ENCODE assay signal across 1 cellular context in the genomic region with DNA sequence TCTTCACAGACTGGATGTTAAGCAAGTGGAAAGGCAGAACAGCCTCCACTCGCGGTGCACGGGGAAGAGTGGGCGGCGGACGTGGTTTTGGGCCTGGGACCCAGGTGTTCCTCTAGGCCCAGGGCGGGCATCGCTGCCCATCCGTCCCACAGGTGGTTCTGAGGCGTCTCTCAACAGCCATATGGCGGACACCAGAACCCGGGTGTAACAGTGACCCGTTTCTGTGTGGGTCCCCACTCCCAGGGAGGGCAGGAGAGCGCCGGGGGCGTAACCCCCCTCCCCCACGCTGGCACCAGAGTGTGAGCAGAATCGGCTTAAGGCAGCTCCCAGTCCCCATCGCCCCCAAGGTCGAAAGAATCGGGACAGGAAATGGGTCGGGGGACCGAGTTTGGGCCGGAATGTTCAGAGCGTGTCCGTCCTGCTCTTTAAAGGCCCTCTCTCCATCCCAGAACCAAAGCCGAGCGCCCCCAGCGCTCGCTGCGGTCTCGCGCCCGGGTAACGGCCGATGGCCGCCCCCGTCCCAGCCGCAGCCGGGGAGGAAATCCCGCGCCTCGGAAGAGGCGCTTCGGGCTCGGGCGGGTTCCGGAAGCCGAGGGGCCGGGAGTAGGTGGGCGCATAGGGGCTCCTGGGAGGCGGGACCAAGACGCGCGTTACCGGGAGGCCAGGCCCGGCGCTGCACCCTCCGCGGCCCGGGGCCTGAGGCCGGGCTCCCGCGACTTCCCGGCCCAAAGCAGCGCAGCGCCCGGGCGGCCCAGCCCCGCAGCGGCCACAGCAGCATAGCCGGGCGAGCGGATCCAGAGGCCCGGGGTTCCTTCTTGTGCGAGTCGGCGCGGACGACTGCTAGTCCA.
TF ChIP-seq lines count a peak whose summit lies in the region.

A gene (minus strand): TSS at position 839 of the 848 bp plus-strand sequence. CDS start 61 bp downstream, at position 778.

TF ChIP-seq in HepG2, 621 proteins besides CTCF, POLR2A, EP300 and RAD21 (continued from another document):
- TF ChIP-seq, protein P1, sequence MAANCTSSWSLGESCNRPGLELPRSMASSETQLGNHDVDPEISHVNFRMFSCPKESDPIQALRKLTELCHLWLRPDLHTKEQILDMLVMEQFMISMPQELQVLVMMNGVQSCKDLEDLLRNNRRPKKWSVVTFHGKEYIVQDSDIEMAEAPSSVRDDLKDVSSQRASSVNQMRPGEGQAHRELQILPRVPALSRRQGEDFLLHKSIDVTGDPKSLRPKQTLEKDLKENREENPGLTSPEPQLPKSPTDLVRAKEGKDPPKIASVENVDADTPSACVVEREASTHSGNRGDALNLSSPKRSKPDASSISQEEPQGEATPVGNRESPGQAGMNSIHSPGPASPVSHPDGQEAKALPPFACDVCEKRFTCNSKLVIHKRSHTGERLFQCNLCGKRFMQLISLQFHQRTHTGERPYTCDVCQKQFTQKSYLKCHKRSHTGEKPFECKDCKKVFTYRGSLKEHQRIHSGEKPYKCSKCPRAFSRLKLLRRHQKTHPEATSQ (CRISPR knock-in tag; IDR thresholded peaks at IDR 0.05; ENCODE audit: borderline replicate concordance), result no peak
- TF ChIP-seq, protein P2, sequence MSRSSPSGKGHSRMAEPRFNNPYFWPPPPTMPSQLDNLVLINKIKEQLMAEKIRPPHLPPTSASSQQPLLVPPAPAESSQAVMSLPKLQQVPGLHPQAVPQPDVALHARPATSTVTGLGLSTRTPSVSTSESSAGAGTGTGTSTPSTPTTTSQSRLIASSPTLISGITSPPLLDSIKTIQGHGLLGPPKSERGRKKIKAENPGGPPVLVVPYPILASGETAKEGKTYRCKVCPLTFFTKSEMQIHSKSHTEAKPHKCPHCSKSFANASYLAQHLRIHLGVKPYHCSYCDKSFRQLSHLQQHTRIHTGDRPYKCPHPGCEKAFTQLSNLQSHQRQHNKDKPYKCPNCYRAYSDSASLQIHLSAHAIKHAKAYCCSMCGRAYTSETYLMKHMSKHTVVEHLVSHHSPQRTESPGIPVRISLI (CRISPR knock-in tag; IDR thresholded peaks at IDR 0.05; ENCODE audit: borderline replicate concordance), result no peak
- no peak for TF ChIP-seq PTBP1 (IDR thresholded peaks at IDR 0.05; ENCODE audit: low read depth, low read length, poor library complexity, severe bottlenecking)
- TF ChIP-seq ZNF33A (CRISPR knock-in tag; IDR thresholded peaks at IDR 0.05; ENCODE audit: borderline replicate concordance), result no peak
- peak; percentile 72; the same call in 1 of the 2 replicates for TF ChIP-seq HOXA3 (CRISPR knock-in tag; IDR thresholded peaks at IDR 0.05)
- TF ChIP-seq, protein P3, sequence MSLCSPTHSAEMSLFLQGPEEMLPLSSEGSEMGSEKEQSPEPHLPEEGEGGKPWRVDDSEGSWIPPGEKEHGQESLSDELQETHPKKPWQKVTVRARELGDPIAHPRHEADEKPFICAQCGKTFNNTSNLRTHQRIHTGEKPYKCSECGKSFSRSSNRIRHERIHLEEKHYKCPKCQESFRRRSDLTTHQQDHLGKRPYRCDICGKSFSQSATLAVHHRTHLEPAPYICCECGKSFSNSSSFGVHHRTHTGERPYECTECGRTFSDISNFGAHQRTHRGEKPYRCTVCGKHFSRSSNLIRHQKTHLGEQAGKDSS (CRISPR knock-in tag; IDR thresholded peaks at IDR 0.05; ENCODE audit: borderline replicate concordance, low read depth), result peak; percentile 15; the same call in 1 of the 2 replicates
- peak; percentile 91 for TF ChIP-seq ZSCAN21 (CRISPR knock-in tag; IDR thresholded peaks at IDR 0.05; ENCODE audit: borderline replicate concordance)
- no peak; the same call in 1 of the 2 replicates for TF ChIP-seq HIVEP1 (CRISPR knock-in tag; IDR thresholded peaks at IDR 0.05)
- TF ChIP-seq, protein P4, sequence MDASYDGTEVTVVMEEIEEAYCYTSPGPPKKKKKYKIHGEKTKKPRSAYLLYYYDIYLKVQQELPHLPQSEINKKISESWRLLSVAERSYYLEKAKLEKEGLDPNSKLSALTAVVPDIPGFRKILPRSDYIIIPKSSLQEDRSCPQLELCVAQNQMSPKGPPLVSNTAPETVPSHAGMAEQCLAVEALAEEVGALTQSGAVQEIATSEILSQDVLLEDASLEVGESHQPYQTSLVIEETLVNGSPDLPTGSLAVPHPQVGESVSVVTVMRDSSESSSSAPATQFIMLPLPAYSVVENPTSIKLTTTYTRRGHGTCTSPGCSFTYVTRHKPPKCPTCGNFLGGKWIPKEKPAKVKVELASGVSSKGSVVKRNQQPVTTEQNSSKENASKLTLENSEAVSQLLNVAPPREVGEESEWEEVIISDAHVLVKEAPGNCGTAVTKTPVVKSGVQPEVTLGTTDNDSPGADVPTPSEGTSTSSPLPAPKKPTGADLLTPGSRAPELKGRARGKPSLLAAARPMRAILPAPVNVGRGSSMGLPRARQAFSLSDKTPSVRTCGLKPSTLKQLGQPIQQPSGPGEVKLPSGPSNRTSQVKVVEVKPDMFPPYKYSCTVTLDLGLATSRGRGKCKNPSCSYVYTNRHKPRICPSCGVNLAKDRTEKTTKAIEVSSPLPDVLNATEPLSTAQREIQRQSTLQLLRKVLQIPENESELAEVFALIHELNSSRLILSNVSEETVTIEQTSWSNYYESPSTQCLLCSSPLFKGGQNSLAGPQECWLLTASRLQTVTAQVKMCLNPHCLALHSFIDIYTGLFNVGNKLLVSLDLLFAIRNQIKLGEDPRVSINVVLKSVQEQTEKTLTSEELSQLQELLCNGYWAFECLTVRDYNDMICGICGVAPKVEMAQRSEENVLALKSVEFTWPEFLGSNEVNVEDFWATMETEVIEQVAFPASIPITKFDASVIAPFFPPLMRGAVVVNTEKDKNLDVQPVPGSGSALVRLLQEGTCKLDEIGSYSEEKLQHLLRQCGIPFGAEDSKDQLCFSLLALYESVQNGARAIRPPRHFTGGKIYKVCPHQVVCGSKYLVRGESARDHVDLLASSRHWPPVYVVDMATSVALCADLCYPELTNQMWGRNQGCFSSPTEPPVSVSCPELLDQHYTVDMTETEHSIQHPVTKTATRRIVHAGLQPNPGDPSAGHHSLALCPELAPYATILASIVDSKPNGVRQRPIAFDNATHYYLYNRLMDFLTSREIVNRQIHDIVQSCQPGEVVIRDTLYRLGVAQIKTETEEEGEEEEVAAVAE (CRISPR knock-in tag; IDR thresholded peaks at IDR 0.05; ENCODE audit: borderline replicate concordance), result no peak; the same call in 1 of the 2 replicates
- TF ChIP-seq CHCHD3 (CRISPR knock-in tag; IDR thresholded peaks at IDR 0.05), result peak; percentile 78; the same call in 1 of the 2 replicates
- TF ChIP-seq HOXA5 (CRISPR knock-in tag; IDR thresholded peaks at IDR 0.05), result peak; percentile 78; the same call in 1 of the 2 replicates
- TF ChIP-seq HNF4G (IDR thresholded peaks at IDR 0.05; ENCODE audit: borderline replicate concordance, low read depth, low read length), result no peak; the same call in 1 of the 2 replicates
- TF ChIP-seq HNF4G (CRISPR knock-in tag; IDR thresholded peaks at IDR 0.05; ENCODE audit: borderline replicate concordance, low read depth), result no peak
- no peak for TF ChIP-seq CBX2 (IDR thresholded peaks at IDR 0.05; ENCODE audit: low read depth, low read length)
- no peak for TF ChIP-seq CBX2 (CRISPR knock-in tag; IDR thresholded peaks at IDR 0.05; ENCODE audit: low read depth)
- TF ChIP-seq ARNTL (CRISPR knock-in tag; IDR thresholded peaks at IDR 0.05), result 0 out of 2 replicates have a peak, but pooled peaks have one; percentile 33
- TF ChIP-seq BORCS8-MEF2B (CRISPR knock-in tag; IDR thresholded peaks at IDR 0.05), result no peak; the same call in 1 of the 2 replicates
- peak; percentile 61; the same call in 1 of the 2 replicates for TF ChIP-seq ATF7-NPFF (CRISPR knock-in tag; IDR thresholded peaks at IDR 0.05; ENCODE audit: low read depth)
- TF ChIP-seq SRSF1 (optimal IDR thresholded peaks at IDR 0.05; ENCODE audit: low read depth, low read length), result peak; percentile 88
- no peak for TF ChIP-seq ZNF17 (CRISPR knock-in tag; IDR thresholded peaks at IDR 0.05)
- no peak for TF ChIP-seq FLYWCH1 (CRISPR knock-in tag; IDR thresholded peaks at IDR 0.05)
- peak; percentile 96 for TF ChIP-seq ZNF451 (CRISPR knock-in tag; IDR thresholded peaks at IDR 0.05)
- no peak for TF ChIP-seq TCF7 (IDR thresholded peaks at IDR 0.05; ENCODE audit: low read depth)
- TF ChIP-seq CENPT (CRISPR knock-in tag; IDR thresholded peaks at IDR 0.05; ENCODE audit: low read depth), result peak; percentile 61; the same call in 1 of the 2 replicates
- 0 out of 2 replicates have a peak, but pooled peaks have one; percentile 41 for TF ChIP-seq ZNF614 (CRISPR knock-in tag; IDR thresholded peaks at IDR 0.05; ENCODE audit: borderline replicate concordance)
- peak; percentile 97 for TF ChIP-seq FOXC1 (CRISPR knock-in tag; IDR thresholded peaks at IDR 0.05; ENCODE audit: borderline replicate concordance)
- TF ChIP-seq, protein P5, sequence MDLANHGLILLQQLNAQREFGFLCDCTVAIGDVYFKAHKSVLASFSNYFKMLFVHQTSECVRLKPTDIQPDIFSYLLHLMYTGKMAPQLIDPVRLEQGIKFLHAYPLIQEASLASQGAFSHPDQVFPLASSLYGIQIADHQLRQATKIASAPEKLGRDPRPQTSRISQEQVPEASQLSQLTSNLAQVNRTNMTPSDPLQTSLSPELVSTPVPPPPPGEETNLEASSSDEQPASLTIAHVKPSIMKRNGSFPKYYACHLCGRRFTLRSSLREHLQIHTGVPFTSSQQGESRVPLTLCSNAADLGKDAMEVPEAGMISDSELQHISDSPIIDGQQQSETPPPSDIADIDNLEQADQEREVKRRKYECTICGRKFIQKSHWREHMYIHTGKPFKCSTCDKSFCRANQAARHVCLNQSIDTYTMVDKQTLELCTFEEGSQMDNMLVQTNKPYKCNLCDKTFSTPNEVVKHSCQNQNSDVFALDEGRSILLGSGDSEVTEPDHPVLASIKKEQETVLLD (CRISPR knock-in tag; IDR thresholded peaks at IDR 0.05; ENCODE audit: low read depth), result peak; percentile 79; the same call in 1 of the 2 replicates
- TF ChIP-seq ZNF556 (CRISPR knock-in tag; IDR thresholded peaks at IDR 0.05; ENCODE audit: borderline replicate concordance), result peak; percentile 34; the same call in 1 of the 2 replicates
- peak; percentile 76; the same call in 1 of the 2 replicates for TF ChIP-seq ZFP82 (CRISPR knock-in tag; IDR thresholded peaks at IDR 0.05; ENCODE audit: borderline replicate concordance)
- TF ChIP-seq ZNF775 (CRISPR knock-in tag; IDR thresholded peaks at IDR 0.05; ENCODE audit: borderline replicate concordance), result no peak
- TF ChIP-seq ZNF660 (CRISPR knock-in tag; IDR thresholded peaks at IDR 0.05; ENCODE audit: borderline replicate concordance, low read depth), result no peak
- TF ChIP-seq ETV5 (CRISPR knock-in tag; IDR thresholded peaks at IDR 0.05; ENCODE audit: borderline replicate concordance), result peak; percentile 67
- 0 out of 2 replicates have a peak, but pooled peaks have one; percentile 2 for TF ChIP-seq PPARG (CRISPR knock-in tag; conservative IDR thresholded peaks at IDR 0.05)
- TF ChIP-seq ZNF878 (CRISPR knock-in tag; IDR thresholded peaks at IDR 0.05), result peak; percentile 17; the same call in 1 of the 2 replicates
- TF ChIP-seq CEBPG (CRISPR knock-in tag; IDR thresholded peaks at IDR 0.05), result no peak
- TF ChIP-seq ZNF652 (CRISPR knock-in tag; IDR thresholded peaks at IDR 0.05; ENCODE audit: borderline replicate concordance, low read depth), result no peak
- TF ChIP-seq RBM39 (IDR thresholded peaks at IDR 0.05; ENCODE audit: low read depth, low read length, poor library complexity, severe bottlenecking), result peak; percentile 82
- TF ChIP-seq ZNF430 (CRISPR knock-in tag; IDR thresholded peaks at IDR 0.05), result peak; percentile 48; the same call in 1 of the 2 replicates
- TF ChIP-seq, protein P6, sequence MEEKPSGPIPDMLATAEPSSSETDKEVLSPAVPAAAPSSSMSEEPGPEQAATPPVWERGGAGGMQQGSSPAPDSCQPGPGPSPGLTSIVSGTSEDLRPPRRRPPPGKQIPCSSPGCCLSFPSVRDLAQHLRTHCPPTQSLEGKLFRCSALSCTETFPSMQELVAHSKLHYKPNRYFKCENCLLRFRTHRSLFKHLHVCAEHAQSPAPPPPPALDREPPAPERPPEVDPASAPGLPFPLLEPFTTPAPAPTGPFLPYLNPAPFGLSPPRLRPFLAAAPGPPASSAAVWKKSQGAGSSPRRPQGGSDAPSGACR (CRISPR knock-in tag; IDR thresholded peaks at IDR 0.05), result peak; percentile 86
- TF ChIP-seq ARID2 (CRISPR knock-in tag; IDR thresholded peaks at IDR 0.05; ENCODE audit: borderline replicate concordance), result 0 out of 2 replicates have a peak, but pooled peaks have one; percentile 39
- TF ChIP-seq SMAD1 (CRISPR knock-in tag; IDR thresholded peaks at IDR 0.05; ENCODE audit: borderline replicate concordance, low read depth), result peak; percentile 75; the same call in 1 of the 2 replicates
- peak; percentile 52; the same call in 1 of the 2 replicates for TF ChIP-seq ELF4 (CRISPR knock-in tag; IDR thresholded peaks at IDR 0.05; ENCODE audit: borderline replicate concordance)
